6 cellular contexts compared by ENCODE assay signal in genomic region chr12:127431177-127431576, GRCh38.
"Had no signal": no experiment of that assay in that cellular context is flagged by ENCODE, and none has a peak within 500 bp of the region (broad histone marks: within the 10 kb centered on the region; RNA-seq: fewer than 3 reads in every experiment).

No MANE protein-coding gene starts in this region.

- FAIRE-seq: H54, HTR-8/SVneo had no signal

- H3K4me1 Mint-ChIP-seq: GM23338 had no signal

- H3K27ac Mint-ChIP-seq: GM23338, H9 had no signal

- H3K4me3 ChIP-seq: GM23338 had no signal

- H3K9me3 Mint-ChIP-seq: H9 had no signal

- H3K4me3 Mint-ChIP-seq: GM23338, H9 had no signal

- ATAC-seq: GM23338 had no signal

- DNase-seq: H9, HCEC 1CT, IMR-90 had no signal
